Comparison of ENCODE assay signal across 1 cellular context in genomic region chr1:43856188-43856587, GRCh38.
TF ChIP-seq lines count a peak whose summit lies in the region.

No MANE protein-coding gene starts in this region.

TF ChIP-seq in GM23338, 12 proteins besides CTCF, POLR2A, EP300 and RAD21 (continued from another document):
- TF ChIP-seq ZNF462 (CRISPR knock-in tag; IDR thresholded peaks at IDR 0.05), result no peak
TF ChIP-seq in GM23338: peak in this region for 0.
